ENCODE assay signal across 16 cellular contexts in genomic region chr9:116549786-116550660, GRCh38.
DNase-seq lines count a peak whose midpoint lies in the region; ATAC-seq, FAIRE-seq and TF ChIP-seq lines count a peak whose summit lies in the region.
"Had no signal": no experiment of that assay in that cellular context is flagged by ENCODE, and none has a peak within 500 bp of the region (broad histone marks: within the 10 kb centered on the region; RNA-seq: fewer than 3 reads in every experiment).

No MANE protein-coding gene starts in this region.

- H2AFZ ChIP-seq in HepG2 (ENCODE audit: low read length) (no peak overlapping the region), keratinocyte (ENCODE audit: control insufficient read depth, low read length) (no peak overlapping the region)

- POLR2A ChIA-PET in HepG2 (lab: Yijun Ruan, JAX), result interaction anchor here (0.6 to 2.0 kb wide), 2 partner anchors 16 to 17 kb away, joined by 3 to 19 read pairs; no protein-coding TSS in a partner anchor

- TF ChIP-seq EP300 in HepG2 (IDR thresholded peaks at IDR 0.05; ENCODE audit: low read depth in 2 of 2, low read length in 2 of 2), result no peak
- TF ChIP-seq EP300 in HepG2 (CRISPR knock-in tag; IDR thresholded peaks at IDR 0.05; ENCODE audit: borderline replicate concordance), result no peak

- DNase-seq in HepG2 (ENCODE audit: low spot score) (no peak), right lobe of liver (no peak), adrenal gland (no peak), keratinocyte (ENCODE audit: low read depth, low spot score) (no peak), erythroblast (lab: John Stamatoyannopoulos, UW) (no peak)
- no peak for DNase-seq in stimulated activated CD4-positive, alpha-beta T cell treated with anti-CD3 and anti-CD28 coated beads, Interleukin-2, amount 100 ng/mL, for 24 hours
- DNase-seq in NK-92 treated with Interleukin-12 subunit alpha and Interleukin-12 subunit beta, amount 100 ng/mL, for 24 hours (lab: John Stamatoyannopoulos, UW), result no peak
- DNase-seq: activated naive CD4-positive, alpha-beta T cell treated with anti-CD3 and anti-CD28 coated beads, Interleukin-2, amount 50 U/mL, for 16 hours; activated T-cell treated with anti-CD3 and anti-CD28 coated beads for 4 hours; effector memory CD4-positive, alpha-beta T cell; foreskin melanocyte; NCI-H1105; NCI-H2227 treated with DMSO at 0.1 percent for 48 hours; stimulated activated naive CD4-positive, alpha-beta T cell treated with Interleukin-2 at 50 U/mL for 16 hours had no signal

- CTCF ChIA-PET in HepG2 (lab: Yijun Ruan, JAX; ENCODE audit: low intra/inter-chr PET ratio, low total read pairs), result no interaction called here

- H3K27ac ChIP-seq in HepG2 (ENCODE audit: extremely low read length, insufficient read depth, low read length), result no peak overlapping the region
- H3K27ac ChIP-seq in right lobe of liver, result peak overlapping the region in 1 of 3 donors; percentile 75
- peak overlapping the region in 4 of 5 donors; percentile 25 to 88 (median 50) for H3K27ac ChIP-seq in adrenal gland
- peak overlapping the region; percentile 84 for H3K27ac ChIP-seq in keratinocyte (ENCODE audit: control insufficient read depth, insufficient read depth, low read length)
- H3K27ac ChIP-seq: upper lobe of right lung had no signal

- intact Hi-C loops in HepG2 (cut with micrococcal nuclease; ENCODE audit: unreplicated experiment) (loop anchor here (5.0 kb wide), 1 partner anchor 608 kb away; no protein-coding TSS in a partner anchor), right lobe of liver (cut with DNase I) (no loop called here), adrenal gland (cut with DNase I) (no loop called here)

- H3K4me1 ChIP-seq in HepG2 (ENCODE audit: insufficient read depth, low read length), result peaks cover 49% of the 10 kb centered on the region
- H3K4me1 ChIP-seq in right lobe of liver, result peaks cover 0 to 38% (median 8%) of the 10 kb centered on the region in 4 donors
- H3K4me1 ChIP-seq in adrenal gland (replicated peaks in 1 of 2), result peaks cover 5 to 51% of the 10 kb centered on the region in 2 donors
- peaks cover 29% of the 10 kb centered on the region for H3K4me1 ChIP-seq in keratinocyte (ENCODE audit: control insufficient read depth, extremely low read depth, insufficient read depth, low read length)

- no TSS peak for BruUV-seq in HepG2 (replicated peaks; lab: Mats Ljungman, UMichigan)

- H3K27me3 ChIP-seq in HepG2 (ENCODE audit: control insufficient read depth in 1 of 2, insufficient read depth in 2 of 2, low read length in 2 of 2), result no peaks in the 10 kb centered on the region
- H3K27me3 ChIP-seq in right lobe of liver, result no peaks in the 10 kb centered on the region
- H3K27me3 ChIP-seq in adrenal gland, result no peaks in the 10 kb centered on the region
- no peaks in the 10 kb centered on the region for H3K27me3 ChIP-seq in keratinocyte (ENCODE audit: control insufficient read depth, extremely low read depth, insufficient read depth, low read length)
- H3K27me3 ChIP-seq: upper lobe of right lung had no signal

- H4K20me1 ChIP-seq in HepG2 (ENCODE audit: insufficient read depth, low read length) (no peaks in the 10 kb centered on the region), keratinocyte (ENCODE audit: control insufficient read depth, extremely low read depth, insufficient read depth, low read length) (no peaks in the 10 kb centered on the region)

- no peaks in the 10 kb centered on the region for H3K79me2 ChIP-seq in HepG2 (ENCODE audit: insufficient read depth, low read length)
- H3K79me2 ChIP-seq in keratinocyte (ENCODE audit: control insufficient read depth, insufficient read depth, low read length), result no peaks in the 10 kb centered on the region

- no peak overlapping the region for H3K4me3 ChIP-seq in HepG2 (replicated peaks in 1 of 3; ENCODE audit: insufficient read depth in 1 of 3, low read depth in 2 of 3, low read length in 3 of 3)
- no peak overlapping the region for H3K4me3 ChIP-seq in right lobe of liver
- no peak overlapping the region for H3K4me3 ChIP-seq in adrenal gland
- no peak overlapping the region for H3K4me3 ChIP-seq in keratinocyte (ENCODE audit: control insufficient read depth in 2 of 3, extremely low read depth in 1 of 3, insufficient read depth in 2 of 3, low read depth in 1 of 3, low read length in 3 of 3)
- H3K4me3 ChIP-seq: upper lobe of right lung had no signal

- H3K4me2 ChIP-seq in HepG2 (ENCODE audit: low read depth, low read length) (peak overlapping the region; percentile 43; the same call in 1 of the 2 replicates), keratinocyte (ENCODE audit: control insufficient read depth, extremely low read depth, insufficient read depth, low read depth, low read length) (peak overlapping the region; percentile 29)

- no peaks in the 10 kb centered on the region for H3K36me3 ChIP-seq in HepG2 (replicated peaks in 1 of 2; ENCODE audit: control insufficient read depth in 1 of 2, insufficient read depth in 2 of 2, low read length in 2 of 2)
- H3K36me3 ChIP-seq in right lobe of liver, result no peaks in the 10 kb centered on the region
- H3K36me3 ChIP-seq in adrenal gland (replicated peaks in 1 of 2), result no peaks in the 10 kb centered on the region
- no peaks in the 10 kb centered on the region for H3K36me3 ChIP-seq in keratinocyte (ENCODE audit: control insufficient read depth in 2 of 2, extremely low read depth in 1 of 2, insufficient read depth in 2 of 2, low read length in 2 of 2)
- H3K36me3 ChIP-seq: upper lobe of right lung had no signal

- in situ Hi-C loops in HepG2 (cut with HindIII; ENCODE audit: extremely low pct_ligation_motif_present, low pct_unique_long_range_greater_than_20kb), result loop anchor here (25.0 kb wide), 1 partner anchor 213 kb away; no protein-coding TSS in a partner anchor

- H3K9ac ChIP-seq in HepG2 (ENCODE audit: insufficient read depth, low read depth, low read length) (no peak overlapping the region), keratinocyte (ENCODE audit: control insufficient read depth, extremely low read depth, insufficient read depth, low read length) (peak overlapping the region; percentile 42)

- H3K9me1 ChIP-seq in keratinocyte (ENCODE audit: control insufficient read depth, extremely low read depth, insufficient read depth, low read length), result no peaks in the 10 kb centered on the region

- 92% methylated on average over 5 of the region's 5 CpGs for WGBS in HepG2 (ENCODE audit: low lambda C conversion rate)
- WGBS in right lobe of liver (ENCODE audit: insufficient coverage, low coverage, low lambda C conversion rate, missing lambda C conversion rate), result 69% methylated on average over 5 of the region's 5 CpGs
- WGBS in adrenal gland, 4 donors, result 64 to 84% (median 78%) methylated on average over 5 of the region's 5 CpGs

- dilution Hi-C loops in keratinocyte (cut with MboI; ENCODE audit: extremely low pct_ligation_motif_present, low sequenced_read_pairs), result no loop called here

- ATAC-seq in HepG2, result no peak
- ATAC-seq in right lobe of liver, result no peak
- no peak for ATAC-seq in HG03139 (IDR thresholded peaks at IDR 0.05; ENCODE audit: unreplicated experiment)

- H3K9me3 ChIP-seq in HepG2 (ENCODE audit: low read length) (no peaks in the 10 kb centered on the region), right lobe of liver (no peaks in the 10 kb centered on the region), adrenal gland (replicated peaks in 1 of 3) (no peaks in the 10 kb centered on the region), keratinocyte (ENCODE audit: control insufficient read depth, low read depth, low read length) (no peaks in the 10 kb centered on the region)
- H3K9me3 ChIP-seq: upper lobe of right lung had no signal

- TF ChIP-seq POLR2A in HepG2 (IDR thresholded peaks at IDR 0.05; ENCODE audit: insufficient read depth in 1 of 2, low read depth in 2 of 2, low read length in 2 of 2), result no peak
- TF ChIP-seq POLR2A in right lobe of liver (IDR thresholded peaks at IDR 0.05), result no peak
- no peak for TF ChIP-seq POLR2A in adrenal gland (IDR thresholded peaks at IDR 0.05)
- TF ChIP-seq POLR2A in erythroblast (IDR thresholded peaks at IDR 0.05; ENCODE audit: low read length), result no peak

- no peak for TF ChIP-seq RAD21 in HepG2 (CRISPR knock-in tag; IDR thresholded peaks at IDR 0.05)

- FAIRE-seq in HepG2 (lab: Jason Lieb, UNC) (no peak), keratinocyte (lab: Jason Lieb, UNC) (no peak)

- TF ChIP-seq CTCF in HepG2 (CRISPR knock-in tag; IDR thresholded peaks at IDR 0.05) (no peak), right lobe of liver (IDR thresholded peaks at IDR 0.05) (no peak), adrenal gland (IDR thresholded peaks at IDR 0.05) (no peak), keratinocyte (optimal IDR thresholded peaks at IDR 0.05 in 1 of 3, IDR thresholded peaks at IDR 0.05 in 1 of 3, conservative IDR thresholded peaks at IDR 0.05 in 1 of 3; ENCODE audit: extremely low read depth in 1 of 3, insufficient read depth in 2 of 3, low read length in 3 of 3) (no peak)

TF ChIP-seq in HepG2, 621 proteins besides CTCF, POLR2A, EP300 and RAD21 (continues in another document):
- no peak for TF ChIP-seq NFATC3 (CRISPR knock-in tag; IDR thresholded peaks at IDR 0.05)
- no peak for TF ChIP-seq LRRFIP1 (CRISPR knock-in tag; conservative IDR thresholded peaks at IDR 0.05)
- no peak for TF ChIP-seq ZNF383 (CRISPR knock-in tag; IDR thresholded peaks at IDR 0.05; ENCODE audit: borderline replicate concordance)
- TF ChIP-seq ZNF253 (CRISPR knock-in tag; IDR thresholded peaks at IDR 0.05; ENCODE audit: borderline replicate concordance), result no peak
